Comparison of ENCODE assay signal across 21 cellular contexts in genomic region chr2:170842785-170843184, GRCh38. TPM values are rescaled to one million over a fixed set of nuclear protein-coding genes. Genes with fewer than 3 reads are reported as not detected.
DNase-seq lines count a peak whose midpoint lies in the region; ATAC-seq, FAIRE-seq and TF ChIP-seq lines count a peak whose summit lies in the region.
"Had no signal": no experiment of that assay in that cellular context is flagged by ENCODE, and none has a peak within 500 bp of the region (broad histone marks: within the 10 kb centered on the region; RNA-seq: fewer than 3 reads in every experiment).

No MANE protein-coding gene starts in this region.

- H3K4me1 ChIP-seq in skeletal muscle satellite cell (ENCODE audit: control insufficient read depth, insufficient read depth, low read length) (peaks cover 23% of the 10 kb centered on the region), SJCRH30 (peaks cover 25% of the 10 kb centered on the region)
- H3K4me1 ChIP-seq: esophagus muscularis mucosa, pancreas, thyroid gland had no signal

- peak overlapping the region; percentile 58 for H3K4me2 ChIP-seq in skeletal muscle satellite cell (ENCODE audit: low read length)

- H3K36me3 ChIP-seq in skeletal muscle satellite cell (ENCODE audit: insufficient read depth, low read length) (no peaks in the 10 kb centered on the region), SJCRH30 (peaks cover 5% of the 10 kb centered on the region; the same call in 1 of the 2 replicates)
- H3K36me3 ChIP-seq: esophagus muscularis mucosa, pancreas, SJSA1, thyroid gland had no signal

- intact Hi-C loops in left cardiac atrium (cut with DNase I): no loop called here

- ATAC-seq in left cardiac atrium: no peak
- ATAC-seq: pancreas had no signal

- H3K9ac ChIP-seq in skeletal muscle satellite cell (ENCODE audit: low read depth, low read length): peak overlapping the region; percentile 39

- H3K4me3 ChIP-seq in fibroblast of mammary gland (ENCODE audit: control insufficient read depth, low read depth, low read length): no peak overlapping the region
- H3K4me3 ChIP-seq in skeletal muscle satellite cell (ENCODE audit: low read length): no peak overlapping the region
- no peak overlapping the region for H3K4me3 ChIP-seq in SJCRH30
- H3K4me3 ChIP-seq: coronary artery, esophagus muscularis mucosa, pancreas, SJSA1, thyroid gland had no signal

- H3K9me3 ChIP-seq in skeletal muscle satellite cell (replicated peaks; ENCODE audit: low read length): no peaks in the 10 kb centered on the region
- H3K9me3 ChIP-seq in SJCRH30 (replicated peaks): no peaks in the 10 kb centered on the region
- H3K9me3 ChIP-seq: esophagus muscularis mucosa, pancreas, SJSA1, thyroid gland had no signal

- DNase-seq in GM04504 (ENCODE audit: low read depth) (peak; percentile 33), RCC 7860 (ENCODE audit: low spot score) (peak; percentile 38), fibroblast of mammary gland (ENCODE audit: low read depth) (peak; percentile 43), D721Med (ENCODE audit: insufficient read length, low spot score) (no peak), SJCRH30 (no peak), left cardiac atrium (no peak)
- DNase-seq: activated gamma-delta T cell; aorta; CD4-positive, alpha-beta memory T cell; DND-41; NCI-H1694 treated with DMSO at 0.1 percent for 48 hours; NCI-H446 treated with DMSO at 0.1 percent for 48 hours; pancreas; small intestine; T-helper 9 cell; thyroid gland had no signal

- FAIRE-seq in RCC 7860 (lab: Jason Lieb, UNC): no peak
- FAIRE-seq in D721Med (lab: Jason Lieb, UNC): no peak
- FAIRE-seq: pancreas, small intestine had no signal

- no peaks in the 10 kb centered on the region for H3K27me3 ChIP-seq in skeletal muscle satellite cell (ENCODE audit: control insufficient read depth, insufficient read depth, low read length)
- H3K27me3 ChIP-seq in SJCRH30: no peaks in the 10 kb centered on the region
- H3K27me3 ChIP-seq: pancreas, thyroid gland had no signal

- H3K27ac ChIP-seq in SJCRH30: no peak overlapping the region
- H3K27ac ChIP-seq: coronary artery, esophagus muscularis mucosa, pancreas, SJSA1, thyroid gland had no signal

- TF ChIP-seq CTCF in fibroblast of mammary gland (conservative IDR thresholded peaks at IDR 0.05; ENCODE audit: control insufficient read depth, insufficient read depth, low read depth, low read length) (no peak), D721Med (IDR thresholded peaks at IDR 0.05; ENCODE audit: insufficient read depth, missing control alignments) (no peak)

RNA-seq across cellular contexts. Expression of gene GAD1, which starts 26.1 kb away (rescaled TPM):
- not detected in 2 replicates for total RNA-seq in skeletal muscle satellite cell (2012; rRNA removed)
- 10.4 and 10.9 TPM in 2 replicates for total RNA-seq in SJCRH30 (2014; rRNA removed; shearing (Covaris generic))
- total RNA-seq in left cardiac atrium: not detected
- total RNA-seq: CD4-positive, alpha-beta memory T cell; esophagus muscularis mucosa; mucosa of gallbladder had no signal

Comparison
In these comparisons a context has a peak if more than half of its experiments do, and no peak if none do; other contexts are left out.
1. DNase-seq: peak in GM04504 (single experiment), RCC 7860 (single experiment) and fibroblast of mammary gland (single experiment); none in D721Med (single experiment), SJCRH30 (0 of 2) and left cardiac atrium (single experiment).
2. RNA of gene GAD1, which starts 26.1 kb away (total RNA-seq): 10.4 to 10.9 TPM in SJCRH30; not detected in left cardiac atrium; every median in the first group is over 10 times any median in the second.